In the genomic region with DNA sequence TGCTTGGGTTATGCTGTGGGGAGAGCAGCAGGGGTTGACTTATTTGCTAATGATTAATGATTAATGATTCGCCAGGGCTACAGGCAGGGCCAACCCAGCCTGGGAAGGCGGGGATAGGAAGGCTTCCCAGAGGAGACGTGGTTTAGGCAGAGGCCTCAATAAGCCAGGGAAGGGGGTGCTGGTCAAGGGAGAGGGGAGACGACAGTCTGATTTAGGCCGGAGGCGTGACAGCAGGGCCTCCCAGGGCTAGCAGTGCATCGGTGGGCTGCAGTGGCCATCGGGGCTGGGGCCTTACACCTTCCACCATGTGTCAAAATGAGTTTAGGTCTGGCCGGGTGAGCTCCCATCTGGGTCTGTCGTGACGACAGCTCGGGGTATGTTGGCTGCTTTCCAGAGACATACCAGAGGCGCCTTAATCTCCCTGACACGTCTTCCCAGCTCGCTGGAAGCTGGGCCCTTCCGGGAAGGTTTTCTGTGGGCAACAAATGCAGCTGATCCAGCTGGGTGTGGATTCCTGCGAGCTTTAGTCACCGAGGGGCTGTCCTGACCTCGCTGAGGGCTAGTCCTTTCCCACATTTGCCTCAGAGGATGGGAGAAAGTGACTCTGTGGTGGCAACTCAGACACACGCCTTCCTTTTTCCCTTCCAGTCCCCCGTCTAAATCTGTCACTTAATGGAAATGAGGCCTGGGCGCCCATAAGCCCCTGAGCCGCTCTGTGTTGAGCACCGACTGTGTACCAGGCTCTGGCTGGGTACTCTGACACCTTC, we compare ENCODE assay signal across 1 cellular context.
TF ChIP-seq lines count a peak whose summit lies in the region.

No MANE protein-coding gene starts in this region.

TF ChIP-seq in IMR-90, 13 proteins besides CTCF, POLR2A, EP300 and RAD21 (continued from another document):
- TF ChIP-seq RFX5 (IDR thresholded peaks at IDR 0.05; ENCODE audit: low read depth, low read length) = no peak
- peak; percentile 68; the same call in 1 of the 2 replicates for TF ChIP-seq MAZ (IDR thresholded peaks at IDR 0.05; ENCODE audit: borderline replicate concordance, low read depth, low read length)
- TF ChIP-seq RCOR1 (IDR thresholded peaks at IDR 0.05; ENCODE audit: insufficient replicate concordance, low read length) = no peak
- no peak for TF ChIP-seq NFE2L2 (IDR thresholded peaks at IDR 0.05; ENCODE audit: low read depth, low read length)
- TF ChIP-seq FOS (IDR thresholded peaks at IDR 0.05; ENCODE audit: low read depth, low read length) = peak; percentile 83
- peak; percentile 56; the same call in 1 of the 2 replicates for TF ChIP-seq MXI1 (IDR thresholded peaks at IDR 0.05; ENCODE audit: borderline replicate concordance, low read depth, low read length)
- TF ChIP-seq MAFK (IDR thresholded peaks at IDR 0.05; ENCODE audit: low read depth, low read length) = peak; percentile 39; the same call in 1 of the 2 replicates
- TF ChIP-seq CHD1 (IDR thresholded peaks at IDR 0.05; ENCODE audit: low read depth, low read length) = no peak
- no peak for TF ChIP-seq SMC3 (IDR thresholded peaks at IDR 0.05; ENCODE audit: low read depth, low read length)
- no peak; the same call in 1 of the 2 replicates for TF ChIP-seq CEBPB (IDR thresholded peaks at IDR 0.05; ENCODE audit: low read depth, low read length)
- TF ChIP-seq BHLHE40 (IDR thresholded peaks at IDR 0.05; ENCODE audit: low read depth, low read length) = peak; percentile 51; the same call in 1 of the 2 replicates
